34 cellular contexts compared by ENCODE assay signal in the genomic region with DNA sequence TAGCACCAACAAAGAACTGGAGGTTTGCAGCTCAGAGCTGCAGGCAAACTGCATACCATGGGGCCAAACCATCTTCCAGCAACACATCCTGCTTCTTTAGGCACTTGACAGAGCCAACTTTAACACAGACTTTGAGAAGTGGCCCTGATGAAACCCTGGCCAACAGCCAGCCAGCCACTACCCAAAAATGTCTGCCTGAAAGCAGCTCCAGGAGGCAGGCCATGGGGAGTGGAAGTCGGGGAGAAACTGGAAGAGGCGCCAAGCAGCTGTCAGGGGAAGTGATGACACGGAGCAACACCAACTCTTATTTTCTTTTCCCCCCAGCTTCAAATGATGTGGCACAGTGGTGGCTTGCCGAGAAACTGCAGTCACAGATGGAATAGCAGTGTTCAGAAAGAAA.
"Had no signal": no experiment of that assay in that cellular context is flagged by ENCODE, and none has a peak within 500 bp of the region (broad histone marks: within the 10 kb centered on the region; RNA-seq: fewer than 3 reads in every experiment).

No MANE protein-coding gene starts in this region.

- DNase-seq: activated B cell treated with CpG ODN at 0.5 μM for 24 hours; activated CD4-positive, alpha-beta memory T cell treated with anti-CD3 and anti-CD28 coated beads for 36 hours; activated CD4-positive, alpha-beta T cell treated with anti-CD3 and anti-CD28 coated beads for 4 hours; activated CD4-positive, alpha-beta T cell treated with anti-CD3 and anti-CD28 coated beads, Interleukin-2, amount 50 U/mL, for 1 hour; activated CD4-positive, CD25-positive, alpha-beta regulatory T cell treated with anti-CD3 and anti-CD28 coated beads, Interleukin-2, amount 50 U/mL, for 72 hours; activated CD8-positive, alpha-beta memory T cell treated with anti-CD3 and anti-CD28 coated beads, Interleukin-2, amount 50 U/mL, for 4 hours; activated gamma-delta T cell treated with Interleukin-2 at 50 U/mL for 16 hours; activated naive CD4-positive, alpha-beta T cell treated with anti-CD3 and anti-CD28 coated beads for 36 hours; activated naive CD8-positive, alpha-beta T cell treated with anti-CD3 and anti-CD28 coated beads, Interleukin-2, amount 50 U/mL, for 24 hours; activated T-cell treated with anti-CD3 and anti-CD28 coated beads for 4 hours; activated T-cell treated with anti-CD3 and anti-CD28 coated beads, Interleukin-2, amount 50 U/mL, for 4 hours; anterior cingulate cortex; Kasumi-1; KG1; MG63; NCI-H1092; NCI-H1436 treated with DMSO at 0.1 percent for 48 hours; NCI-H1694 treated with DMSO at 0.1 percent for 48 hours; NCI-H2029; NCI-H2227 treated with DMSO at 0.1 percent for 48 hours; NCI-H524; NCI-H69; NCI-H82; PC-3; Peyer's patch; RPMI8226; SW 1271; T-helper 1 cell; T-helper 2 cell; T-helper 9 cell had no signal

- H3K4me3 ChIP-seq: MG63, Peyer's patch had no signal

- H3K36me3 ChIP-seq: MG63, Peyer's patch had no signal

- H3K27me3 Mint-ChIP-seq: activated naive CD8-positive, alpha-beta T cell; activated naive CD8-positive, alpha-beta T cell treated with anti-CD3 and anti-CD28 coated beads, Interleukin-2, amount 50 U/mL, for 24 hours; brain had no signal

- H3K9me3 ChIP-seq: Peyer's patch had no signal

- H3K27ac Mint-ChIP-seq: activated B cell treated with CpG ODN at 0.5 μM for 24 hours; activated CD4-positive, alpha-beta memory T cell treated with anti-CD3 and anti-CD28 coated beads for 36 hours; activated naive CD4-positive, alpha-beta T cell treated with anti-CD3 and anti-CD28 coated beads for 36 hours; activated naive CD8-positive, alpha-beta T cell; activated naive CD8-positive, alpha-beta T cell treated with anti-CD3 and anti-CD28 coated beads, Interleukin-2, amount 50 U/mL, for 24 hours; activated T-helper 1 cell treated with anti-CD3 and anti-CD28 coated beads, Interleukin-12 subunit alpha, Interleukin-12 subunit beta, Interleukin-2, Interleukin-4 antibody, amounts not matched to agents 30 ng/mL and 10 ng/mL and 1 ng/mL, durations not matched to agents 14 hours and 24 hours and 36 hours; brain had no signal

- H3K4me3 Mint-ChIP-seq: activated B cell treated with CpG ODN at 0.5 μM for 24 hours; activated CD4-positive, alpha-beta memory T cell treated with anti-CD3 and anti-CD28 coated beads for 36 hours; activated naive CD4-positive, alpha-beta T cell treated with anti-CD3 and anti-CD28 coated beads for 36 hours; activated naive CD8-positive, alpha-beta T cell; activated naive CD8-positive, alpha-beta T cell treated with anti-CD3 and anti-CD28 coated beads, Interleukin-2, amount 50 U/mL, for 24 hours; activated T-cell treated with anti-CD3 and anti-CD28 coated beads, Interleukin-2, amount 50 U/mL, for 4 hours; activated T-helper 1 cell treated with anti-CD3 and anti-CD28 coated beads, Interleukin-12 subunit alpha, Interleukin-12 subunit beta, Interleukin-2, Interleukin-4 antibody, amounts not matched to agents 30 ng/mL and 10 ng/mL and 1 ng/mL, durations not matched to agents 14 hours and 24 hours and 36 hours; brain had no signal

- ATAC-seq: activated naive CD8-positive, alpha-beta T cell treated with anti-CD3 and anti-CD28 coated beads, Interleukin-2, amount 50 U/mL, for 24 hours; activated T-cell treated with anti-CD3 and anti-CD28 coated beads, Interleukin-2, amount 50 U/mL, for 4 hours; PC-3 had no signal

- H3K4me1 ChIP-seq: Peyer's patch had no signal

- H3K27me3 ChIP-seq: MG63, Peyer's patch had no signal

- H3K27ac ChIP-seq: Peyer's patch, VCaP had no signal
